9 cellular contexts compared by ENCODE assay signal in genomic region chr9:131423171-131423581, GRCh38. TPM values are rescaled to one million over a fixed set of nuclear protein-coding genes. Genes with fewer than 3 reads are reported as not detected.
DNase-seq lines count a peak whose midpoint lies in the region; ATAC-seq and TF ChIP-seq lines count a peak whose summit lies in the region.
"Had no signal": no experiment of that assay in that cellular context is flagged by ENCODE, and none has a peak within 500 bp of the region (broad histone marks: within the 10 kb centered on the region; RNA-seq: fewer than 3 reads in every experiment).

No MANE protein-coding gene starts in this region.

- intact Hi-C loops in activated B cell treated with CpG ODN at 0.5 μM for 24 hours (cut with micrococcal nuclease), result no loop called here

- peak overlapping the region; percentile 60 for H3K27ac ChIP-seq in C4-2B
- H3K27ac ChIP-seq: neutrophil had no signal

- CTCF ChIA-PET in activated B cell treated with CpG ODN at 0.5 μM for 24 hours (lab: Charles Lee), result no interaction called here

- peak overlapping the region; percentile 80 for H3K27ac Mint-ChIP-seq in activated B cell treated with CpG ODN at 0.5 μM for 24 hours

- H3K4me3 Mint-ChIP-seq in activated B cell treated with CpG ODN at 0.5 μM for 24 hours, result peak overlapping the region; percentile 45

- TF ChIP-seq CTCF in C4-2B (conservative IDR thresholded peaks at IDR 0.05) (no peak), activated B cell treated with CpG ODN at 0.5 μM for 24 hours (IDR thresholded peaks at IDR 0.05) (no peak), omental fat pad (IDR thresholded peaks at IDR 0.05) (no peak)

- no peaks in the 10 kb centered on the region for H3K27me3 Mint-ChIP-seq in activated B cell treated with CpG ODN at 0.5 μM for 24 hours

- H3K9me3 Mint-ChIP-seq in activated B cell treated with CpG ODN at 0.5 μM for 24 hours, result no peaks in the 10 kb centered on the region

- H3K36me3 Mint-ChIP-seq in activated B cell treated with CpG ODN at 0.5 μM for 24 hours (ENCODE audit: low read depth), result peaks cover 43% of the 10 kb centered on the region

- DNase-seq in activated B cell treated with CpG ODN at 0.5 μM for 24 hours (peak; percentile 24), glomerular visceral epithelial cell (ENCODE audit: extremely low spot score) (peak; percentile 98), omental fat pad (ENCODE audit: low spot score) (no peak), NCI-H187 (lab: John Stamatoyannopoulos, UW) (no peak)

- POLR2A ChIA-PET in activated B cell treated with CpG ODN at 0.5 μM for 24 hours (lab: Charles Lee), result no interaction called here

- ATAC-seq in HG03432 (IDR thresholded peaks at IDR 0.05; ENCODE audit: unreplicated experiment) (peak; percentile 50), activated B cell treated with CpG ODN at 0.5 μM for 24 hours (ENCODE audit: low read depth) (peak; percentile 88), omental fat pad (ENCODE audit: low FRiP score) (peak; percentile 90), GM19324 (IDR thresholded peaks at IDR 0.05; ENCODE audit: low FRiP score, unreplicated experiment) (no peak), GM19452 (IDR thresholded peaks at IDR 0.05; ENCODE audit: unreplicated experiment) (no peak)

- H3K4me1 Mint-ChIP-seq in activated B cell treated with CpG ODN at 0.5 μM for 24 hours, result peaks cover 66% of the 10 kb centered on the region

RNA-seq across cellular contexts. Expression of gene PRRC2B, which starts 29.3 kb away (rescaled TPM):
- 170 and 206 TPM in 2 replicates for total RNA-seq in activated B cell treated with CpG ODN at 0.5 μM for 24 hours
- 100 to 1,000 TPM in 2 of 4 donors, 10 to 100 TPM in 2; 80.7 to 126 (median 100) TPM for total RNA-seq in omental fat pad

Comparison
In these comparisons a context has a peak if more than half of its experiments do, and no peak if none do; other contexts are left out.
1. ATAC-seq: peak in HG03432 (single experiment), activated B cell treated with CpG ODN at 0.5 μM for 24 hours (single experiment) and omental fat pad (single experiment); none in GM19324 (single experiment) and GM19452 (single experiment).
2. DNase-seq: peak in activated B cell treated with CpG ODN at 0.5 μM for 24 hours (single experiment) and glomerular visceral epithelial cell (single experiment); none in omental fat pad (single experiment) and NCI-H187 (0 of 2).